ENCODE assay signal across 28 cellular contexts in the genomic region with DNA sequence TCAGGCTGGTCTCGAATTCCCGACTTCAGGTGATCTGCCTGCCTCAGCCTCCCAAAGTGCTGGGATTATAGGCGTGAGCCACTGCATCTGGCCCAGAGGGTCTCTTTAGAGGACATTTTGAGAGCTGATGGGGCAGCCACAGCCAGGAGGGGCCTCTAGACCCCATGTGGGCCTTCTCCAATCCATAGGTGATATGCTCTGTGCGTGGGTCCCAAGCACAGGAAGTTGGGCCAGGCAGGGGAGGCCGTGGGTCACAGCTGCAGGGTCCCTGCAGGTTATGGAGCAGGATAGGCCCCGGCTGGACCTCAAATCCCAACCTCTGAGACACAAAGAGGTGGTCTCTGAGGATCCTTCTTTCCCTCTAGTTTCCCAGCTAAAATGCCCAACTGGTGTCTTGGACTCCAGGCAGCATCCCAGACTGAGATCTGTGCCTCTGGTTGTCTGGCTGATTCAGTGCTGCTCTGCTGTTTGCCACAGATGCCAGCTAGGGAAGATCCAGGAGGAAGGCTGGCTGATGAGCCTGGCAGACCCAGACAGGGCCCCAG. TPM values are rescaled to one million over a fixed set of nuclear protein-coding genes. Genes with fewer than 3 reads are reported as not detected.
A peak's percentile ranks its signal among the peaks of the same experiment; 100 is the strongest.
DNase-seq lines count a peak whose midpoint lies in the region; ATAC-seq and TF ChIP-seq lines count a peak whose summit lies in the region.
"Had no signal": no experiment of that assay in that cellular context is flagged by ENCODE, and none has a peak within 500 bp of the region (broad histone marks: within the 10 kb centered on the region; RNA-seq: fewer than 3 reads in every experiment).

No MANE protein-coding gene starts in this region.

- H3K27ac Mint-ChIP-seq in activated T-helper 1 cell treated with anti-CD3 and anti-CD28 coated beads, Interleukin-12 subunit alpha, Interleukin-12 subunit beta, Interleukin-2, Interleukin-4 antibody, amounts not matched to agents 30 ng/mL and 10 ng/mL and 1 ng/mL, durations not matched to agents 14 hours and 24 hours and 36 hours: no peak overlapping the region
- H3K27ac Mint-ChIP-seq: activated CD8-positive, alpha-beta T cell treated with anti-CD3 and anti-CD28 coated beads, Interleukin-2, amount 10 ng/mL, durations not matched to agents 7 days and 5 days; activated naive CD8-positive, alpha-beta T cell treated with anti-CD3 and anti-CD28 coated beads, Interleukin-2, amount 10 ng/mL, durations not matched to agents 7 days and 5 days; CD4-positive, CD25-positive, alpha-beta regulatory T cell; GM23338 had no signal

- H3K4me3 ChIP-seq in hepatocyte (no peak overlapping the region), testis (no peak overlapping the region)
- H3K4me3 ChIP-seq: mucosa of descending colon had no signal

- ATAC-seq in HG03139 (IDR thresholded peaks at IDR 0.05; ENCODE audit: unreplicated experiment) (no peak), HG02623 (IDR thresholded peaks at IDR 0.05; ENCODE audit: unreplicated experiment) (no peak), GM21515 (IDR thresholded peaks at IDR 0.05; ENCODE audit: unreplicated experiment) (no peak)
- ATAC-seq: activated CD8-positive, alpha-beta T cell treated with anti-CD3 and anti-CD28 coated beads, Interleukin-2, amount 10 ng/mL, durations not matched to agents 7 days and 5 days; lower lobe of right lung; mucosa of descending colon; sciatic nerve had no signal

- peak; percentile 23 for DNase-seq in DMS 273 (lab: John Stamatoyannopoulos, UW; ENCODE audit: unreplicated experiment)
- DNase-seq in DMS 273 treated with DMSO at 0.1 percent for 48 hours (lab: John Stamatoyannopoulos, UW): no peak
- DNase-seq in activated T-helper 1 cell treated with anti-CD3 and anti-CD28 coated beads, Interleukin-12 subunit alpha, Interleukin-12 subunit beta, Interleukin-2, Interleukin-4 antibody, amounts not matched to agents 30 ng/mL and 10 ng/mL and 1 ng/mL, durations not matched to agents 14 hours and 24 hours and 36 hours (ENCODE audit: low spot score): no peak
- no peak for DNase-seq in hepatocyte (ENCODE audit: low spot score)
- DNase-seq in testis: no peak
- DNase-seq: activated CD8-positive, alpha-beta T cell treated with anti-CD3 and anti-CD28 coated beads, Interleukin-2, amount 10 ng/mL, durations not matched to agents 7 days and 5 days; activated effector memory CD4-positive, alpha-beta T cell treated with Interleukin-2 at 50 U/mL for 16 hours; activated naive CD8-positive, alpha-beta T cell treated with anti-CD3 and anti-CD28 coated beads, Interleukin-2, amount 10 ng/mL, durations not matched to agents 7 days and 5 days; CD4-positive, CD25-positive, alpha-beta regulatory T cell; head of caudate nucleus; kidney glomerular epithelial cell; lower lobe of right lung; mucosa of descending colon; NCI-H1092; NCI-H2029; NCI-H345; NCI-H748 treated with DMSO at 0.1 percent for 48 hours; Peyer's patch; stimulated activated CD4-positive, alpha-beta T cell treated with anti-CD3 and anti-CD28 coated beads, Interleukin-12 subunit alpha, Interleukin-12 subunit beta, amount 100 ng/mL, for 4 hours; stimulated activated CD4-positive, alpha-beta T cell treated with anti-CD3 and anti-CD28 coated beads, Interleukin-4, amount 100 ng/mL, for 1 hour; T-helper 1 cell had no signal

- H3K27me3 Mint-ChIP-seq in activated T-helper 1 cell treated with anti-CD3 and anti-CD28 coated beads, Interleukin-12 subunit alpha, Interleukin-12 subunit beta, Interleukin-2, Interleukin-4 antibody, amounts not matched to agents 30 ng/mL and 10 ng/mL and 1 ng/mL, durations not matched to agents 14 hours and 24 hours and 36 hours (ENCODE audit: insufficient read depth): peaks cover 6% of the 10 kb centered on the region
- H3K27me3 Mint-ChIP-seq: CD4-positive, CD25-positive, alpha-beta regulatory T cell; IgD-negative memory B cell had no signal

- TF ChIP-seq CTCF in hepatocyte (IDR thresholded peaks at IDR 0.05; ENCODE audit: poor library complexity): no peak
- no peak for TF ChIP-seq CTCF in testis (IDR thresholded peaks at IDR 0.05)

- WGBS in hepatocyte (ENCODE audit: low lambda C conversion rate, missing lambda C conversion rate): 92% methylated on average over 6 of the region's 6 CpGs
- 84% methylated on average over 6 of the region's 6 CpGs; no CpG with 5 or more reads in 1 of the 2 donors for WGBS in testis, 2 donors

- peaks cover 14% of the 10 kb centered on the region for H3K4me1 ChIP-seq in hepatocyte (ENCODE audit: insufficient read depth)
- peaks cover 52% of the 10 kb centered on the region for H3K4me1 ChIP-seq in testis

- H3K27ac ChIP-seq in hepatocyte (no peak overlapping the region), testis (peak overlapping the region; percentile 14 to 88)
- H3K27ac ChIP-seq: lower lobe of right lung, SJSA1 had no signal

- peak overlapping the region; percentile 98 for H3K4me2 ChIP-seq in hepatocyte

- H3K9me2 ChIP-seq in hepatocyte (replicated peaks; ENCODE audit: insufficient read depth): no peaks in the 10 kb centered on the region

- H2AFZ ChIP-seq in hepatocyte: no peak overlapping the region

- no peak for TF ChIP-seq POLR2A in testis (IDR thresholded peaks at IDR 0.05)

- intact Hi-C loops in activated T-helper 1 cell treated with anti-CD3 and anti-CD28 coated beads, Interleukin-12 subunit alpha, Interleukin-12 subunit beta, Interleukin-2, Interleukin-4 antibody, amounts not matched to agents 30 ng/mL and 10 ng/mL and 1 ng/mL, durations not matched to agents 14 hours and 24 hours and 36 hours (cut with micrococcal nuclease): no loop called here
- intact Hi-C loops in testis (cut with DNase I; ENCODE audit: low total_unique reads): no loop called here

- no peaks in the 10 kb centered on the region for H4K20me1 ChIP-seq in hepatocyte (ENCODE audit: insufficient read depth, poor library complexity, severe bottlenecking)

- H3K9me3 ChIP-seq in hepatocyte (ENCODE audit: low read depth) (no peaks in the 10 kb centered on the region), testis (no peaks in the 10 kb centered on the region)
- H3K9me3 ChIP-seq: lower lobe of right lung, mucosa of descending colon, Peyer's patch, SJSA1 had no signal

- H3K79me2 ChIP-seq in hepatocyte: peaks cover 3% of the 10 kb centered on the region

- H3K27me3 ChIP-seq in hepatocyte (no peaks in the 10 kb centered on the region), testis (no peaks in the 10 kb centered on the region)
- H3K27me3 ChIP-seq: Peyer's patch, SJSA1 had no signal

- no peaks in the 10 kb centered on the region for H3K36me3 Mint-ChIP-seq in activated T-helper 1 cell treated with anti-CD3 and anti-CD28 coated beads, Interleukin-12 subunit alpha, Interleukin-12 subunit beta, Interleukin-2, Interleukin-4 antibody, amounts not matched to agents 30 ng/mL and 10 ng/mL and 1 ng/mL, durations not matched to agents 14 hours and 24 hours and 36 hours (ENCODE audit: low read depth)

- no peaks in the 10 kb centered on the region for H3K9me3 Mint-ChIP-seq in activated T-helper 1 cell treated with anti-CD3 and anti-CD28 coated beads, Interleukin-12 subunit alpha, Interleukin-12 subunit beta, Interleukin-2, Interleukin-4 antibody, amounts not matched to agents 30 ng/mL and 10 ng/mL and 1 ng/mL, durations not matched to agents 14 hours and 24 hours and 36 hours
- H3K9me3 Mint-ChIP-seq: activated naive CD8-positive, alpha-beta T cell treated with anti-CD3 and anti-CD28 coated beads, Interleukin-2, amount 10 ng/mL, durations not matched to agents 7 days and 5 days; CD4-positive, CD25-positive, alpha-beta regulatory T cell; GM23338; IgD-negative memory B cell had no signal

- H3K4me3 Mint-ChIP-seq in activated T-helper 1 cell treated with anti-CD3 and anti-CD28 coated beads, Interleukin-12 subunit alpha, Interleukin-12 subunit beta, Interleukin-2, Interleukin-4 antibody, amounts not matched to agents 30 ng/mL and 10 ng/mL and 1 ng/mL, durations not matched to agents 14 hours and 24 hours and 36 hours: peak overlapping the region; percentile 39

- no peaks in the 10 kb centered on the region for H3K4me1 Mint-ChIP-seq in activated T-helper 1 cell treated with anti-CD3 and anti-CD28 coated beads, Interleukin-12 subunit alpha, Interleukin-12 subunit beta, Interleukin-2, Interleukin-4 antibody, amounts not matched to agents 30 ng/mL and 10 ng/mL and 1 ng/mL, durations not matched to agents 14 hours and 24 hours and 36 hours (ENCODE audit: low read depth)

- no peaks in the 10 kb centered on the region for H3K36me3 ChIP-seq in hepatocyte (replicated peaks; ENCODE audit: insufficient read depth, low read depth)
- no peaks in the 10 kb centered on the region for H3K36me3 ChIP-seq in testis (ENCODE audit: low read depth, missing control alignments)
- H3K36me3 ChIP-seq: SJSA1 had no signal

RNA-seq across cellular contexts. Expression of a gene that starts 1.5 kb away (rescaled TPM):
- total RNA-seq in activated T-helper 1 cell treated with anti-CD3 and anti-CD28 coated beads, Interleukin-12 subunit alpha, Interleukin-12 subunit beta, Interleukin-2, Interleukin-4 antibody, amounts not matched to agents 30 ng/mL and 10 ng/mL and 1 ng/mL, durations not matched to agents 14 hours and 24 hours and 36 hours: 2.4 and 2.8 TPM in 2 replicates
- 16.7 and 19.5 TPM in 2 replicates for total RNA-seq in hepatocyte
- 34.5 and 38.2 TPM in 2 replicates for polyA plus RNA-seq in hepatocyte
- total RNA-seq in testis: 100 to 1,000 TPM; 120 to 162 TPM
- 33.0 TPM for polyA plus RNA-seq in testis (ENCODE audit: insufficient read depth, low read depth, low replicate concordance)
- total RNA-seq: CD4-positive, CD25-positive, alpha-beta regulatory T cell had no signal

RNA-seq across cellular contexts. Expression of a gene that starts 11.6 kb away (rescaled TPM):
- total RNA-seq in activated T-helper 1 cell treated with anti-CD3 and anti-CD28 coated beads, Interleukin-12 subunit alpha, Interleukin-12 subunit beta, Interleukin-2, Interleukin-4 antibody, amounts not matched to agents 30 ng/mL and 10 ng/mL and 1 ng/mL, durations not matched to agents 14 hours and 24 hours and 36 hours: 52.6 and 61.0 TPM in 2 replicates
- total RNA-seq in hepatocyte (59.4 and 80.7 TPM in 2 replicates), testis (10 to 100 TPM; 75.3 to 78.2 TPM)
- polyA plus RNA-seq in hepatocyte (81.0 and 104 TPM in 2 replicates), testis (ENCODE audit: insufficient read depth, low read depth, low replicate concordance) (23.1 TPM)

RNA-seq across cellular contexts. Expression of a gene that starts 35.6 kb away (rescaled TPM):
- total RNA-seq in activated T-helper 1 cell treated with anti-CD3 and anti-CD28 coated beads, Interleukin-12 subunit alpha, Interleukin-12 subunit beta, Interleukin-2, Interleukin-4 antibody, amounts not matched to agents 30 ng/mL and 10 ng/mL and 1 ng/mL, durations not matched to agents 14 hours and 24 hours and 36 hours: 155 and 158 TPM in 2 replicates
- 145 and 185 TPM in 2 replicates for total RNA-seq in hepatocyte
- polyA plus RNA-seq in hepatocyte: 120 and 122 TPM in 2 replicates
- total RNA-seq in testis: 100 to 1,000 TPM; 117 to 175 TPM
- polyA plus RNA-seq in testis (ENCODE audit: insufficient read depth, low read depth, low replicate concordance): 75.5 TPM

RNA-seq across cellular contexts. Expression of a gene that starts 36.4 kb away (rescaled TPM):
- 117 and 123 TPM in 2 replicates for total RNA-seq in activated T-helper 1 cell treated with anti-CD3 and anti-CD28 coated beads, Interleukin-12 subunit alpha, Interleukin-12 subunit beta, Interleukin-2, Interleukin-4 antibody, amounts not matched to agents 30 ng/mL and 10 ng/mL and 1 ng/mL, durations not matched to agents 14 hours and 24 hours and 36 hours
- 143 and 149 TPM in 2 replicates for total RNA-seq in hepatocyte
- polyA plus RNA-seq in hepatocyte: 84.9 and 102 TPM in 2 replicates
- total RNA-seq in testis: 100 to 1,000 TPM in 1 of 2 donors, 10 to 100 TPM in 1; 91.7 to 123 TPM
- polyA plus RNA-seq in testis (ENCODE audit: insufficient read depth, low read depth, low replicate concordance): 93.6 TPM
